ENCODE assay signal across 30 cellular contexts in the genomic region with DNA sequence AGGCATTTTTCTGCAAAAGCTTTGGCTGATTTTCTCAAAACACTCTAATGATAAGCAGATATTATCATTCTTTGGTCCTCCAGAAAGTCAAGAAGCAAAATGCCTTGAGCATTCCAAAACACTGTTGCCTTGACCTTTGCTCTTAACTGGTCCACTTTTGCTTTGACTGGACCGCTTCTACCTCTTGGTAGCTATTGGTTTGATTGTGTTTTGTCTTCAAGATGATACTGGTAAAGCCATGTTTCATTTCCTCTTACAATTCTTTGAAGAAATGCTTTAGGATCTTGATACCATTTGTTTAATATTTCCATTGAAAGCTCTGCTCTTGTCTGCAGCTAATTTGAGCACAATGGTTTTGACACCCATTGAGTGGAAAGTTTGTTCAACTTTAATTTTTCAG.
"Had no signal": no experiment of that assay in that cellular context is flagged by ENCODE, and none has a peak within 500 bp of the region (broad histone marks: within the 10 kb centered on the region; RNA-seq: fewer than 3 reads in every experiment).

No MANE protein-coding gene starts in this region.

- H3K27me3 ChIP-seq: adrenal gland, body of pancreas, colonic mucosa, esophagus squamous epithelium, hepatocyte, ovary, right lobe of liver, thyroid gland, upper lobe of left lung, vagina had no signal

- H3K27ac Mint-ChIP-seq: activated naive CD8-positive, alpha-beta T cell treated with anti-CD3 and anti-CD28 coated beads for 36 hours; naive thymus-derived CD4-positive, alpha-beta T cell; progenitor cell of endocrine pancreas; stimulated activated naive CD8-positive, alpha-beta T cell treated with anti-CD3 and anti-CD28 coated beads, Interleukin-15, amount 100 ng/mL, for 72 hours had no signal

- H3K27me3 Mint-ChIP-seq: activated naive CD8-positive, alpha-beta T cell treated with anti-CD3 and anti-CD28 coated beads for 36 hours; naive thymus-derived CD4-positive, alpha-beta T cell; progenitor cell of endocrine pancreas; stimulated activated naive CD8-positive, alpha-beta T cell treated with anti-CD3 and anti-CD28 coated beads, Interleukin-15, amount 100 ng/mL, for 72 hours had no signal

- H3K9me3 Mint-ChIP-seq: activated naive CD8-positive, alpha-beta T cell treated with anti-CD3 and anti-CD28 coated beads for 36 hours; naive thymus-derived CD4-positive, alpha-beta T cell; stimulated activated naive CD8-positive, alpha-beta T cell treated with anti-CD3 and anti-CD28 coated beads, Interleukin-15, amount 100 ng/mL, for 72 hours had no signal

- ATAC-seq: body of pancreas; left cardiac atrium; naive thymus-derived CD4-positive, alpha-beta T cell; right lobe of liver; stimulated activated naive CD8-positive, alpha-beta T cell treated with anti-CD3 and anti-CD28 coated beads, Interleukin-15, amount 100 ng/mL, for 72 hours had no signal

- H3K27ac ChIP-seq: adrenal gland, body of pancreas, colonic mucosa, epithelial cell of prostate, esophagus squamous epithelium, hepatocyte, ovary, right lobe of liver, thyroid gland, upper lobe of left lung, vagina, VCaP had no signal

- DNase-seq: activated CD4-positive, alpha-beta T cell treated with anti-CD3 and anti-CD28 coated beads for 4 hours; activated CD4-positive, alpha-beta T cell treated with anti-CD3 and anti-CD28 coated beads, Interleukin-2, amount 50 U/mL, for 4 hours; activated effector memory CD4-positive, alpha-beta T cell treated with Interleukin-2 at 50 U/mL for 16 hours; activated naive CD4-positive, alpha-beta T cell treated with Interleukin-2 at 50 U/mL for 16 hours; activated naive CD8-positive, alpha-beta T cell treated with anti-CD3 and anti-CD28 coated beads for 36 hours; activated T-cell treated with anti-CD3 and anti-CD28 coated beads for 4 hours; adrenal gland; aorta; body of pancreas; cerebellar nuclear complex; colonic mucosa; effector CD8-positive, alpha-beta T cell; esophagus squamous epithelium; islet precursor cell; left cardiac atrium; mammary epithelial cell; midbrain; naive thymus-derived CD4-positive, alpha-beta T cell; ovary; right lobe of liver; stimulated activated CD4-positive, alpha-beta T cell treated with anti-CD3 and anti-CD28 coated beads, Interleukin-2, amount 100 ng/mL, for 48 hours; stimulated activated naive CD8-positive, alpha-beta T cell treated with anti-CD3 and anti-CD28 coated beads, Interleukin-15, amount 100 ng/mL, for 72 hours; substantia nigra; thyroid gland; upper lobe of left lung had no signal

- H3K4me1 Mint-ChIP-seq: stimulated activated naive CD8-positive, alpha-beta T cell treated with anti-CD3 and anti-CD28 coated beads, Interleukin-15, amount 100 ng/mL, for 72 hours had no signal

- H3K4me3 ChIP-seq: adrenal gland, body of pancreas, colonic mucosa, esophagus squamous epithelium, hepatocyte, ovary, right lobe of liver, thyroid gland, upper lobe of left lung, vagina had no signal

- H3K36me3 ChIP-seq: adrenal gland, colonic mucosa, ovary, right lobe of liver, thyroid gland had no signal

- H3K4me1 ChIP-seq: adrenal gland, body of pancreas, colonic mucosa, esophagus squamous epithelium, right lobe of liver, thyroid gland, upper lobe of left lung, vagina had no signal

- H3K9me3 ChIP-seq: adrenal gland, body of pancreas, colonic mucosa, esophagus squamous epithelium, ovary, right lobe of liver, thyroid gland, upper lobe of left lung, vagina had no signal

- H3K4me3 Mint-ChIP-seq: activated naive CD8-positive, alpha-beta T cell treated with anti-CD3 and anti-CD28 coated beads for 36 hours; naive thymus-derived CD4-positive, alpha-beta T cell; stimulated activated naive CD8-positive, alpha-beta T cell treated with anti-CD3 and anti-CD28 coated beads, Interleukin-15, amount 100 ng/mL, for 72 hours had no signal
